28 cellular contexts compared by ENCODE assay signal in genomic region chr7:117894037-117894436, GRCh38. TPM values are rescaled to one million over a fixed set of nuclear protein-coding genes. Genes with fewer than 3 reads are reported as not detected.
"Had no signal": no experiment of that assay in that cellular context is flagged by ENCODE, and none has a peak within 500 bp of the region (broad histone marks: within the 10 kb centered on the region; RNA-seq: fewer than 3 reads in every experiment).

No MANE protein-coding gene starts in this region.

- DNase-seq: naive B cell; naive thymus-derived CD8-positive, alpha-beta T cell; nephron progenitor cell; nucleus accumbens; pancreas; posterior cingulate gyrus; psoas muscle; right cardiac atrium; spleen; stimulated activated CD4-positive, alpha-beta T cell treated with anti-CD3 and anti-CD28 coated beads, Interleukin-12 subunit alpha, Interleukin-12 subunit beta, amount 100 ng/mL, for 4 hours; stimulated activated CD4-positive, alpha-beta T cell treated with anti-CD3 and anti-CD28 coated beads, Interleukin-1b, Interleukin-23, amount 100 ng/mL, for 48 hours; stimulated activated CD4-positive, alpha-beta T cell treated with anti-CD3 and anti-CD28 coated beads, Interleukin-4, amount 100 ng/mL, for 1 hour; stimulated activated CD4-positive, alpha-beta T cell treated with anti-CD3 and anti-CD28 coated beads, Interleukin-4, amount 100 ng/mL, for 4 hours; stimulated activated naive B cell treated with anti-CD40 and anti-IgM and Interleukin-4, amounts not matched to agents 10 μg/mL and 1 μg/mL and 100 μg/mL, for 72 hours; stimulated activated naive CD4-positive, alpha-beta T cell treated with Interleukin-2 at 50 U/mL for 16 hours; stomach; thyroid gland; upper lobe of left lung had no signal

- H3K36me3 ChIP-seq: neutrophil, pancreas, spleen, stomach, thoracic aorta, thyroid gland, tibial nerve, upper lobe of left lung, vagina had no signal

- H3K4me1 ChIP-seq: pancreas, psoas muscle, spleen, stomach, tibial nerve, upper lobe of left lung, vagina had no signal

- H3K4me3 ChIP-seq: pancreas, psoas muscle, skin epidermis, smooth muscle cell, spleen, stomach, thoracic aorta, thyroid gland, tibial nerve, upper lobe of left lung, vagina had no signal

- FAIRE-seq: pancreas, urothelium cell line had no signal

- H3K27me3 ChIP-seq: neutrophil, pancreas, spleen, thyroid gland, tibial nerve, upper lobe of left lung, vagina had no signal

- H3K27ac ChIP-seq: neutrophil, pancreas, psoas muscle, skin epidermis, spleen, stomach, thoracic aorta, thyroid gland, tibial nerve, upper lobe of left lung, vagina had no signal

- H3K9me3 ChIP-seq: neutrophil, pancreas, psoas muscle, spleen, stomach, thoracic aorta, thyroid gland, tibial nerve, upper lobe of left lung, vagina had no signal

- H3K4me2 ChIP-seq: smooth muscle cell had no signal

- ATAC-seq: naive thymus-derived CD8-positive, alpha-beta T cell; natural killer cell treated with Interleukin-12 subunit alpha and Interleukin-12 subunit beta and Interleukin-15 and Interleukin-18, amount 100 ng/mL, for 72 hours; pancreas; psoas muscle; right cardiac atrium; sciatic nerve; stimulated activated effector memory CD8-positive, alpha-beta T cell treated with anti-CD3 and anti-CD28 coated beads, Interleukin-12 subunit alpha, Interleukin-12 subunit beta, amount 100 ng/mL, for 72 hours; stimulated activated naive B cell treated with anti-CD40 and anti-IgM and Interleukin-4, amounts not matched to agents 10 μg/mL and 1 μg/mL and 100 μg/mL, for 72 hours had no signal

RNA-seq across cellular contexts. Expression of gene CTTNBP2, which starts 20.8 kb away (rescaled TPM):
- polyA plus RNA-seq: naive thymus-derived CD8-positive, alpha-beta T cell had no signal
